ENCODE assay signal across 18 cellular contexts in the genomic region with DNA sequence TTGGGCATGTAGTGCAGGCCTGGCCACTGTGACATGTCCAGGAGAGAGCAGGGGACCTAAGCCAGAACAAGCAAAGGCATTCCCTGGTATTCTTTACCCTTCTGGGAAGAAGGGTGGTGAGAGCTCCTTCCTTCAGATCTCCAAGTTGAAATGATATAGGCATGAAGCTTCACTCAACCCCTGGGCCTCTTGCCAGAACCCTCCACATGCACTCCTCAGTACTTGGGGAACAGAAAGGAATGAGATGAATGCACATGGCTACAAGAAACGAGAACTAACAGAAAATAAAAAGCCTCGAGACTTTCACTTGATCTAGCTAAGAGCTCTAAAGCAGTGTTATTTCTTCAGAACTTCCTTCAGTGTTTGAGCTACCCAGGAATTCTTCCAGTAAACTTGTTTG.
"Had no signal": no experiment of that assay in that cellular context is flagged by ENCODE, and none has a peak within 500 bp of the region (broad histone marks: within the 10 kb centered on the region; RNA-seq: fewer than 3 reads in every experiment).

No MANE protein-coding gene starts in this region.

- DNase-seq: activated CD4-positive, alpha-beta memory T cell treated with anti-CD3 and anti-CD28 coated beads, Interleukin-2, amount 10 ng/mL, durations not matched to agents 7 days and 5 days; activated CD4-positive, alpha-beta T cell treated with anti-CD3 and anti-CD28 coated beads for 4 hours; activated naive CD4-positive, alpha-beta T cell treated with anti-CD3 and anti-CD28 coated beads, Interleukin-2, amount 50 U/mL, for 16 hours; activated T-cell treated with anti-CD3 and anti-CD28 coated beads, Interleukin-2, amount 50 U/mL, for 24 hours; central memory CD4-positive, alpha-beta T cell; effector CD8-positive, alpha-beta T cell; esophagus squamous epithelium; foreskin keratinocyte; immature natural killer cell; left cardiac atrium; mammary epithelial cell; naive B cell; retina; T-helper 17 cell had no signal

- H3K4me3 ChIP-seq: coronary artery, esophagus squamous epithelium, thoracic aorta had no signal

- H3K27ac ChIP-seq: coronary artery, esophagus squamous epithelium, foreskin keratinocyte, neutrophil, thoracic aorta had no signal

- H3K36me3 ChIP-seq: esophagus squamous epithelium, neutrophil, thoracic aorta had no signal

- H3K9me3 ChIP-seq: esophagus squamous epithelium, neutrophil, thoracic aorta had no signal

- ATAC-seq: foreskin keratinocyte; left cardiac atrium; stimulated activated effector memory CD8-positive, alpha-beta T cell treated with anti-CD3 and anti-CD28 coated beads, Interleukin-12 subunit alpha, Interleukin-12 subunit beta, amount 100 ng/mL, for 72 hours; T-helper 17 cell had no signal

- H3K4me1 ChIP-seq: esophagus squamous epithelium, foreskin keratinocyte had no signal

- H3K27me3 ChIP-seq: esophagus squamous epithelium, foreskin keratinocyte, neutrophil had no signal
